In genomic region chr14:88380405-88380804, GRCh38 we compare ENCODE assay signal across 11 cellular contexts. TPM values are rescaled to one million over a fixed set of nuclear protein-coding genes. Genes with fewer than 3 reads are reported as not detected.
DNase-seq lines count a peak whose midpoint lies in the region; ATAC-seq and TF ChIP-seq lines count a peak whose summit lies in the region.
"Had no signal": no experiment of that assay in that cellular context is flagged by ENCODE, and none has a peak within 500 bp of the region (broad histone marks: within the 10 kb centered on the region; RNA-seq: fewer than 3 reads in every experiment).

No MANE protein-coding gene starts in this region.

- no peak overlapping the region for H3K4me2 ChIP-seq in OCI-LY3 (ENCODE audit: low read length)

- no peaks in the 10 kb centered on the region for H3K9me3 ChIP-seq in A673 (ENCODE audit: low read depth, low read length, poor library complexity, severe bottlenecking)
- H3K9me3 ChIP-seq in OCI-LY3 (ENCODE audit: insufficient read depth, low read length): no peaks in the 10 kb centered on the region

- H3K27me3 ChIP-seq in A673 (replicated peaks; ENCODE audit: insufficient read depth, low read depth, low read length, poor library complexity) (peaks cover 12% of the 10 kb centered on the region), OCI-LY3 (ENCODE audit: low read depth, low read length) (0 out of 2 replicates have a peak, but pooled peaks cover 2% of the 10 kb centered on the region)

- H3K27ac ChIP-seq in A673 (ENCODE audit: low read depth, low read length, poor library complexity, severe bottlenecking) (no peak overlapping the region), OCI-LY3 (ENCODE audit: low read length) (no peak overlapping the region)

- no peak for ATAC-seq in GM19324 (IDR thresholded peaks at IDR 0.05; ENCODE audit: low FRiP score, unreplicated experiment)
- ATAC-seq: effector memory CD8-positive, alpha-beta T cell had no signal

- H3K4me1 ChIP-seq in A673 (ENCODE audit: insufficient read depth, low read length, poor library complexity, severe bottlenecking) (peaks cover 6% of the 10 kb centered on the region), OCI-LY3 (ENCODE audit: low read length) (peaks cover 5% of the 10 kb centered on the region; the same call in 1 of the 2 replicates)

- no peaks in the 10 kb centered on the region for H3K79me2 ChIP-seq in OCI-LY3 (ENCODE audit: low read length)

- in situ Hi-C loops in KBM-7 (cut with MboI; ENCODE audit: low pct_unique_long_range_greater_than_20kb, low sequenced_read_pairs): no loop called here

- no peak overlapping the region for H3K4me3 ChIP-seq in A673 (ENCODE audit: low read depth, low read length, poor library complexity, severe bottlenecking)
- no peak overlapping the region for H3K4me3 ChIP-seq in GM12864 (ENCODE audit: low read depth, low read length)
- no peak overlapping the region for H3K4me3 ChIP-seq in OCI-LY3 (ENCODE audit: low read length)
- H3K4me3 ChIP-seq in fibroblast of pulmonary artery (replicated peaks; ENCODE audit: low read depth, low read length): no peak overlapping the region

- CTCF ChIA-PET in A673 (lab: Charles Lee): interaction anchor here (1.0 to 1.5 kb wide), 2 partner anchors 191 to 366 kb away, joined by 4 to 15 read pairs; no protein-coding TSS in a partner anchor
- CTCF ChIA-PET in HEK293T (lab: Yijun Ruan, JAX): interaction anchor here (0.7 to 4.3 kb wide), 2 partner anchors 98 to 191 kb away, joined by 3 to 49 read pairs; no protein-coding TSS in a partner anchor

- peak; percentile 3 for DNase-seq in A673 (ENCODE audit: low spot score)
- DNase-seq in GM12864 (ENCODE audit: low read depth): no peak
- DNase-seq in fibroblast of pulmonary artery (ENCODE audit: low read depth): peak; percentile 49
- DNase-seq in HEK293T (ENCODE audit: extremely low spot score): no peak
- DNase-seq in COLO829 (ENCODE audit: low spot score): no peak
- DNase-seq in KBM-7: no peak
- DNase-seq: activated CD4-positive, alpha-beta T cell treated with anti-CD3 and anti-CD28 coated beads, Interleukin-2, amount 50 U/mL, for 4 hours; effector memory CD8-positive, alpha-beta T cell; NCI-H2029 had no signal

- H3K36me3 ChIP-seq in A673 (ENCODE audit: insufficient read depth, low read length, poor library complexity, severe bottlenecking) (no peaks in the 10 kb centered on the region), OCI-LY3 (replicated peaks; ENCODE audit: low read depth, low read length) (no peaks in the 10 kb centered on the region)

- POLR2A ChIA-PET in A673 (lab: Charles Lee; ENCODE audit: low non-redundant PET) (no interaction called here), HEK293T (lab: Yijun Ruan, JAX) (no interaction called here)

- no peaks in the 10 kb centered on the region for H4K20me1 ChIP-seq in OCI-LY3 (ENCODE audit: insufficient read depth, low read length)

- TF ChIP-seq CTCF in A673 (conservative IDR thresholded peaks at IDR 0.05; ENCODE audit: low read depth, low read length) (peak; percentile 42), GM12864 (IDR thresholded peaks at IDR 0.05; ENCODE audit: low read depth, low read length, missing control alignments) (peak; percentile 6), OCI-LY3 (IDR thresholded peaks at IDR 0.05; ENCODE audit: low read depth, low read length) (peak; percentile 67), fibroblast of pulmonary artery (IDR thresholded peaks at IDR 0.05; ENCODE audit: low read length, missing control alignments) (peak; percentile 42)

- no peak overlapping the region for H2AFZ ChIP-seq in OCI-LY3 (ENCODE audit: low read depth, low read length)

- no TSS peak for BruUV-seq in A673 (replicated peaks; lab: Mats Ljungman, UMichigan)

- intact Hi-C loops in A673 (cut with micrococcal nuclease; ENCODE audit: unreplicated experiment): loop anchor here (2.0 kb wide), 1 partner anchor 192 kb away; no protein-coding TSS in a partner anchor

- H3K9ac ChIP-seq in OCI-LY3 (ENCODE audit: low read length): no peak overlapping the region

TF ChIP-seq in HEK293T, 16 proteins besides CTCF, POLR2A, EP300 and RAD21:
- no peak for TF ChIP-seq CTBP1 (IDR thresholded peaks at IDR 0.05; ENCODE audit: borderline replicate concordance)
- no peak for TF ChIP-seq BHLHE40 (IDR thresholded peaks at IDR 0.05; ENCODE audit: borderline replicate concordance)
- TF ChIP-seq FOXK2 (IDR thresholded peaks at IDR 0.05): no peak
- no peak for TF ChIP-seq L3MBTL2 (conservative IDR thresholded peaks at IDR 0.05)
- TF ChIP-seq NFRKB (IDR thresholded peaks at IDR 0.05): no peak
- TF ChIP-seq ELF4 (IDR thresholded peaks at IDR 0.05): no peak
- TF ChIP-seq HDGF (IDR thresholded peaks at IDR 0.05; ENCODE audit: borderline replicate concordance): no peak
- TF ChIP-seq ARNT (IDR thresholded peaks at IDR 0.05): no peak
- TF ChIP-seq FOXM1 (IDR thresholded peaks at IDR 0.05; ENCODE audit: borderline replicate concordance): no peak
- no peak for TF ChIP-seq SUZ12 (IDR thresholded peaks at IDR 0.05)
- TF ChIP-seq FOXA1 (IDR thresholded peaks at IDR 0.05): no peak
- TF ChIP-seq LEF1 (IDR thresholded peaks at IDR 0.05; ENCODE audit: borderline replicate concordance): no peak
- no peak for TF ChIP-seq SP1 (IDR thresholded peaks at IDR 0.05)
- TF ChIP-seq ZNF384 (IDR thresholded peaks at IDR 0.05): no peak
- TF ChIP-seq TARDBP (IDR thresholded peaks at IDR 0.05): no peak
- TF ChIP-seq, protein P1, sequence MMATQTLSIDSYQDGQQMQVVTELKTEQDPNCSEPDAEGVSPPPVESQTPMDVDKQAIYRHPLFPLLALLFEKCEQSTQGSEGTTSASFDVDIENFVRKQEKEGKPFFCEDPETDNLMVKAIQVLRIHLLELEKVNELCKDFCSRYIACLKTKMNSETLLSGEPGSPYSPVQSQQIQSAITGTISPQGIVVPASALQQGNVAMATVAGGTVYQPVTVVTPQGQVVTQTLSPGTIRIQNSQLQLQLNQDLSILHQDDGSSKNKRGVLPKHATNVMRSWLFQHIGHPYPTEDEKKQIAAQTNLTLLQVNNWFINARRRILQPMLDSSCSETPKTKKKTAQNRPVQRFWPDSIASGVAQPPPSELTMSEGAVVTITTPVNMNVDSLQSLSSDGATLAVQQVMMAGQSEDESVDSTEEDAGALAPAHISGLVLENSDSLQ (IDR thresholded peaks at IDR 0.05): no peak

RNA-seq across cellular contexts. Expression of gene SPATA7, which starts 5.1 kb away (rescaled TPM):
- total RNA-seq in A673 (2021): 5.2 and 6.2 TPM in 2 replicates

RNA-seq across cellular contexts. Expression of gene KCNK10, which starts 57.3 kb away (rescaled TPM):
- not detected in 2 replicates for total RNA-seq in A673 (2021)

Comparison
In these comparisons a context has a peak if more than half of its experiments do, and no peak if none do; other contexts are left out.
1. DNase-seq: peak in A673 (single experiment) and fibroblast of pulmonary artery (single experiment); none in GM12864 (single experiment), HEK293T (single experiment), COLO829 (single experiment) and KBM-7 (single experiment).
2. CTCF ChIP-seq: peak in every context shown above with its lines; median percentile 67 in OCI-LY3; 42 in A673; 42 in fibroblast of pulmonary artery; 6 in GM12864.